In genomic region chr20:51457281-51457932, GRCh38 we compare ENCODE assay signal across 10 cellular contexts.
DNase-seq lines count a peak whose midpoint lies in the region; ATAC-seq and TF ChIP-seq lines count a peak whose summit lies in the region.
"Had no signal": no experiment of that assay in that cellular context is flagged by ENCODE, and none has a peak within 500 bp of the region (broad histone marks: within the 10 kb centered on the region; RNA-seq: fewer than 3 reads in every experiment).

No MANE protein-coding gene starts in this region.

- H3K36me3 Mint-ChIP-seq in activated T-cell treated with anti-CD3 and anti-CD28 coated beads, Interleukin-2, amount 50 U/mL, for 24 hours (ENCODE audit: low read depth) = peaks cover 92% of the 10 kb centered on the region

- ATAC-seq in left colon = peak; percentile 82

- intact Hi-C loops in left colon (cut with DNase I, micrococcal nuclease) = no loop called here

- no peak overlapping the region for H3K4me3 ChIP-seq in astrocyte of the cerebellum (ENCODE audit: low read depth, low read length)
- H3K4me3 ChIP-seq: SJSA1 had no signal

- H3K4me1 Mint-ChIP-seq in activated T-cell treated with anti-CD3 and anti-CD28 coated beads, Interleukin-2, amount 50 U/mL, for 24 hours (ENCODE audit: low read depth) = peaks cover 30% of the 10 kb centered on the region

- in situ Hi-C loops in astrocyte of the cerebellum (cut with HindIII; ENCODE audit: low sequenced_read_pairs) = loop anchor here (5.0 kb wide), 1 partner anchor 45 kb away; no protein-coding TSS in a partner anchor

- DNase-seq in activated T-cell treated with anti-CD3 and anti-CD28 coated beads, Interleukin-2, amount 50 U/mL, for 24 hours = no peak
- DNase-seq in activated T-cell treated with anti-CD3 and anti-CD28 coated beads for 4 hours = no peak
- peak; percentile 65 for DNase-seq in astrocyte of the cerebellum (ENCODE audit: low read depth)
- DNase-seq in left colon = peak; percentile 49 to 71
- DNase-seq in ureter (ENCODE audit: low spot score) = peak; percentile 58
- no peak for DNase-seq in activated CD4-positive, alpha-beta T cell treated with anti-CD3 and anti-CD28 coated beads for 4 hours
- DNase-seq in NCI-H1105 (lab: John Stamatoyannopoulos, UW) = no peak
- DNase-seq in medulla oblongata (ENCODE audit: extremely low spot score) = no peak
- DNase-seq: DND-41 had no signal

- no peak for TF ChIP-seq CTCF in astrocyte of the cerebellum (IDR thresholded peaks at IDR 0.05; ENCODE audit: low read depth, low read length, missing control alignments)

- H3K27me3 Mint-ChIP-seq in activated T-cell treated with anti-CD3 and anti-CD28 coated beads, Interleukin-2, amount 50 U/mL, for 24 hours = no peaks in the 10 kb centered on the region

- H3K9me3 Mint-ChIP-seq in activated T-cell treated with anti-CD3 and anti-CD28 coated beads, Interleukin-2, amount 50 U/mL, for 24 hours = peaks cover 5% of the 10 kb centered on the region

- no peak overlapping the region for H3K4me3 Mint-ChIP-seq in activated T-cell treated with anti-CD3 and anti-CD28 coated beads, Interleukin-2, amount 50 U/mL, for 24 hours

- H3K27ac Mint-ChIP-seq in activated T-cell treated with anti-CD3 and anti-CD28 coated beads, Interleukin-2, amount 50 U/mL, for 24 hours = peak overlapping the region; percentile 76

Comparison
In these comparisons a context has a peak if more than half of its experiments do, and no peak if none do; other contexts are left out.
1. DNase-seq: peak in astrocyte of the cerebellum (single experiment), left colon (2 of 2) and ureter (single experiment); none in activated T-cell treated with anti-CD3 and anti-CD28 coated beads, Interleukin-2, amount 50 U/mL, for 24 hours (single experiment), activated T-cell treated with anti-CD3 and anti-CD28 coated beads for 4 hours (single experiment), activated CD4-positive, alpha-beta T cell treated with anti-CD3 and anti-CD28 coated beads for 4 hours (0 of 2), NCI-H1105 (single experiment) and medulla oblongata (single experiment).